Comparison of ENCODE assay signal across 1 cellular context in genomic region chr6:157549468-157549745, GRCh38.
TF ChIP-seq lines count a peak whose summit lies in the region.

No MANE protein-coding gene starts in this region.

TF ChIP-seq in H1, 55 proteins besides CTCF, POLR2A, EP300 and RAD21:
- TF ChIP-seq MAX (IDR thresholded peaks at IDR 0.05) (no peak), HDAC2 (IDR thresholded peaks at IDR 0.05; ENCODE audit: borderline replicate concordance in 1 of 2, low read depth in 2 of 2, low read length in 2 of 2) (no peak), KDM1A (IDR thresholded peaks at IDR 0.05; ENCODE audit: borderline replicate concordance, low read length) (no peak), SIX5 (IDR thresholded peaks at IDR 0.05; ENCODE audit: low read depth, low read length) (no peak)
